In the genomic region with DNA sequence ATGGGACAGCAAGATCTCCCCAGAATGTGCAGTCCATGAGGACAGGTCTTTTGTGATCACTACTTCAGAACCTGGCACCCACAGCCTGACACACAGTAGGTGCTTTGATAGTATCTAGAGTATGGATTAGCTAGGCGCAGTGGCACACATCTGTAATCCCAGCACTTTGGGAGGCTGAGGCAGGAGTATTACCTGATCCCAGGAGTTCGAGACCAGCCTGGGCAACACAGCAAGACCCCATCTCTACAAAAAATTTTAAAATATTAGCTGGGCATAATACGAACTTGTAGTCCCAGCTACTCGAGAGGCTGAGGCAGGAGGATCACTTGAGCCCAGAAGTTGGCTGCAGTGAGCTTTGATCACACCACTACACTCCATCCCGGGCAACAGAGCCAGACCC, we compare ENCODE assay signal across 17 cellular contexts. TPM values are rescaled to one million over a fixed set of nuclear protein-coding genes. Genes with fewer than 3 reads are reported as not detected.
A peak's percentile ranks its signal among the peaks of the same experiment; 100 is the strongest.
DNase-seq lines count a peak whose midpoint lies in the region; ATAC-seq and TF ChIP-seq lines count a peak whose summit lies in the region.
"Had no signal": no experiment of that assay in that cellular context is flagged by ENCODE, and none has a peak within 500 bp of the region (broad histone marks: within the 10 kb centered on the region; RNA-seq: fewer than 3 reads in every experiment).

No MANE protein-coding gene starts in this region.

- no peaks in the 10 kb centered on the region for H3K4me1 ChIP-seq in HEK293 (ENCODE audit: control insufficient read depth, insufficient read depth, low read length)
- H3K4me1 ChIP-seq: BLaER1, Caco-2, HAP-1 had no signal

- no peak for ATAC-seq in activated CD8-positive, alpha-beta memory T cell treated with anti-CD3 and anti-CD28 coated beads, Interleukin-2, amount 10 ng/mL, durations not matched to agents 7 days and 5 days
- ATAC-seq: CD8-positive, alpha-beta T cell had no signal

- no peaks in the 10 kb centered on the region for H3K27me3 Mint-ChIP-seq in activated CD8-positive, alpha-beta memory T cell treated with anti-CD3 and anti-CD28 coated beads, Interleukin-2, amount 10 ng/mL, durations not matched to agents 7 days and 5 days
- H3K27me3 Mint-ChIP-seq: B cell; CD4-positive, CD25-positive, alpha-beta regulatory T cell had no signal

- DNase-seq in activated CD8-positive, alpha-beta memory T cell treated with anti-CD3 and anti-CD28 coated beads, Interleukin-2, amount 50 U/mL, for 48 hours, result peak; percentile 23
- no peak for DNase-seq in activated CD8-positive, alpha-beta memory T cell treated with anti-CD3 and anti-CD28 coated beads, Interleukin-2, amount 10 ng/mL, durations not matched to agents 7 days and 5 days
- peak; percentile 33 for DNase-seq in mesenteric fat pad (ENCODE audit: low spot score)
- no peak for DNase-seq in Kasumi-1 (lab: John Stamatoyannopoulos, UW)
- no peak for DNase-seq in iPS-NIHi7 (ENCODE audit: extremely low spot score)
- DNase-seq: Caco-2; CD4-positive, CD25-positive, alpha-beta regulatory T cell; CD8-positive, alpha-beta T cell; DMS153; DND-41; GOT3 had no signal

- H3K4me3 Mint-ChIP-seq in activated CD8-positive, alpha-beta memory T cell treated with anti-CD3 and anti-CD28 coated beads, Interleukin-2, amount 10 ng/mL, durations not matched to agents 7 days and 5 days, result no peak overlapping the region
- H3K4me3 Mint-ChIP-seq: B cell; CD4-positive, CD25-positive, alpha-beta regulatory T cell; CD8-positive, alpha-beta T cell had no signal

- no peak overlapping the region for H3K27ac ChIP-seq in HEK293 (ENCODE audit: extremely low read depth, low read depth, low read length)
- H3K27ac ChIP-seq: 22Rv1, BLaER1, C4-2B had no signal

- no peaks in the 10 kb centered on the region for H3K4me1 Mint-ChIP-seq in activated CD8-positive, alpha-beta memory T cell treated with anti-CD3 and anti-CD28 coated beads, Interleukin-2, amount 10 ng/mL, durations not matched to agents 7 days and 5 days
- H3K4me1 Mint-ChIP-seq: B cell had no signal

- no peaks in the 10 kb centered on the region for H3K9me3 ChIP-seq in HEK293 (ENCODE audit: control insufficient read depth, insufficient read depth, low read depth, low read length)
- H3K9me3 ChIP-seq: BLaER1, Caco-2, HAP-1 had no signal

- CTCF ChIA-PET in activated CD8-positive, alpha-beta memory T cell treated with anti-CD3 and anti-CD28 coated beads, Interleukin-2, amount 10 ng/mL, durations not matched to agents 7 days and 5 days (lab: Charles Lee), result interaction anchor here (1.1 kb wide), 1 partner anchor 13 kb away, joined by 3 read pairs; no protein-coding TSS in a partner anchor
- CTCF ChIA-PET in HEK293 (lab: Yijun Ruan, JAX), result interaction anchor here (0.5 to 0.7 kb wide), 3 partner anchors 11 to 27 kb away, joined by 3 to 5 read pairs (median 5); no protein-coding TSS in a partner anchor

- peaks cover 59 to 64% of the 10 kb centered on the region in 2 experiments for H3K36me3 ChIP-seq in HEK293 (ENCODE audit: control insufficient read depth in 2 of 2, insufficient read depth in 1 of 2, low read length in 2 of 2)

- peaks cover 39% of the 10 kb centered on the region for H3K36me3 Mint-ChIP-seq in activated CD8-positive, alpha-beta memory T cell treated with anti-CD3 and anti-CD28 coated beads, Interleukin-2, amount 10 ng/mL, durations not matched to agents 7 days and 5 days

- H3K27ac Mint-ChIP-seq in activated CD8-positive, alpha-beta memory T cell treated with anti-CD3 and anti-CD28 coated beads, Interleukin-2, amount 10 ng/mL, durations not matched to agents 7 days and 5 days, result no peak overlapping the region
- H3K27ac Mint-ChIP-seq: B cell; CD4-positive, CD25-positive, alpha-beta regulatory T cell had no signal

- TF ChIP-seq CTCF in HEK293 (tag by site-specific recombination; IDR thresholded peaks at IDR 0.05), result no peak

- no peak overlapping the region for H3K4me3 ChIP-seq in HEK293 (ENCODE audit: low read depth, low read length)
- H3K4me3 ChIP-seq: BLaER1, HAP-1 had no signal

- no peaks in the 10 kb centered on the region for H3K9me3 Mint-ChIP-seq in activated CD8-positive, alpha-beta memory T cell treated with anti-CD3 and anti-CD28 coated beads, Interleukin-2, amount 10 ng/mL, durations not matched to agents 7 days and 5 days (ENCODE audit: low read depth)
- H3K9me3 Mint-ChIP-seq: CD4-positive, CD25-positive, alpha-beta regulatory T cell; CD8-positive, alpha-beta T cell had no signal

- POLR2A ChIA-PET in HEK293 (lab: Yijun Ruan, JAX), result interaction anchor here (0.6 kb wide), 2 partner anchors 11 to 429 kb away, joined by 7 to 8 read pairs; no protein-coding TSS in a partner anchor

TF ChIP-seq in HEK293, 187 proteins besides CTCF, POLR2A, EP300 and RAD21:
- TF ChIP-seq ZNF121 (tag by site-specific recombination; IDR thresholded peaks at IDR 0.05), result peak; percentile 91
- TF ChIP-seq, protein P1, sequence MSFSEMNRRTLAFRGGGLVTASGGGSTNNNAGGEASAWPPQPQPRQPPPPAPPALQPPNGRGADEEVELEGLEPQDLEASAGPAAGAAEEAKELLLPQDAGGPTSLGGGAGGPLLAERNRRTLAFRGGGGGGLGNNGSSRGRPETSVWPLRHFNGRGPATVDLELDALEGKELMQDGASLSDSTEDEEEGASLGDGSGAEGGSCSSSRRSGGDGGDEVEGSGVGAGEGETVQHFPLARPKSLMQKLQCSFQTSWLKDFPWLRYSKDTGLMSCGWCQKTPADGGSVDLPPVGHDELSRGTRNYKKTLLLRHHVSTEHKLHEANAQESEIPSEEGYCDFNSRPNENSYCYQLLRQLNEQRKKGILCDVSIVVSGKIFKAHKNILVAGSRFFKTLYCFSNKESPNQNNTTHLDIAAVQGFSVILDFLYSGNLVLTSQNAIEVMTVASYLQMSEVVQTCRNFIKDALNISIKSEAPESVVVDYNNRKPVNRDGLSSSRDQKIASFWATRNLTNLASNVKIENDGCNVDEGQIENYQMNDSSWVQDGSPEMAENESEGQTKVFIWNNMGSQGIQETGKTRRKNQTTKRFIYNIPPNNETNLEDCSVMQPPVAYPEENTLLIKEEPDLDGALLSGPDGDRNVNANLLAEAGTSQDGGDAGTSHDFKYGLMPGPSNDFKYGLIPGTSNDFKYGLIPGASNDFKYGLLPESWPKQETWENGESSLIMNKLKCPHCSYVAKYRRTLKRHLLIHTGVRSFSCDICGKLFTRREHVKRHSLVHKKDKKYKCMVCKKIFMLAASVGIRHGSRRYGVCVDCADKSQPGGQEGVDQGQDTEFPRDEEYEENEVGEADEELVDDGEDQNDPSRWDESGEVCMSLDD (tag by site-specific recombination; IDR thresholded peaks at IDR 0.05), result no peak

RNA-seq across cellular contexts. Expression of a gene that starts 22.3 kb away (rescaled TPM):
- 100 to 1,000 TPM; 388 to 398 TPM for total RNA-seq in activated CD8-positive, alpha-beta memory T cell treated with anti-CD3 and anti-CD28 coated beads, Interleukin-2, amount 10 ng/mL, durations not matched to agents 7 days and 5 days
- 159 TPM for total RNA-seq in mesenteric fat pad

RNA-seq across cellular contexts. Expression of a gene that starts 26.5 kb away (rescaled TPM):
- total RNA-seq in activated CD8-positive, alpha-beta memory T cell treated with anti-CD3 and anti-CD28 coated beads, Interleukin-2, amount 10 ng/mL, durations not matched to agents 7 days and 5 days, result 10 to 100 TPM; 53.2 to 56.3 TPM
- total RNA-seq in mesenteric fat pad, result 109 TPM

RNA-seq across cellular contexts. Expression of a gene that starts 56.1 kb away (rescaled TPM):
- 100 to 1,000 TPM in 1 of 2 experiments, 10 to 100 TPM in 1; 94.7 to 128 TPM for total RNA-seq in activated CD8-positive, alpha-beta memory T cell treated with anti-CD3 and anti-CD28 coated beads, Interleukin-2, amount 10 ng/mL, durations not matched to agents 7 days and 5 days
- 88.8 TPM for total RNA-seq in mesenteric fat pad

RNA-seq across cellular contexts. Expression of a gene that starts 56.5 kb away (rescaled TPM):
- 100 to 1,000 TPM; 116 to 138 TPM for total RNA-seq in activated CD8-positive, alpha-beta memory T cell treated with anti-CD3 and anti-CD28 coated beads, Interleukin-2, amount 10 ng/mL, durations not matched to agents 7 days and 5 days
- total RNA-seq in mesenteric fat pad, result 68.2 TPM

Comparison
In these comparisons a context has a peak if more than half of its experiments do, and no peak if none do; other contexts are left out.
1. DNase-seq: peak in activated CD8-positive, alpha-beta memory T cell treated with anti-CD3 and anti-CD28 coated beads, Interleukin-2, amount 50 U/mL, for 48 hours (single experiment) and mesenteric fat pad (single experiment); none in activated CD8-positive, alpha-beta memory T cell treated with anti-CD3 and anti-CD28 coated beads, Interleukin-2, amount 10 ng/mL, durations not matched to agents 7 days and 5 days (single experiment), Kasumi-1 (0 of 2) and iPS-NIHi7 (single experiment).